In the genomic region with DNA sequence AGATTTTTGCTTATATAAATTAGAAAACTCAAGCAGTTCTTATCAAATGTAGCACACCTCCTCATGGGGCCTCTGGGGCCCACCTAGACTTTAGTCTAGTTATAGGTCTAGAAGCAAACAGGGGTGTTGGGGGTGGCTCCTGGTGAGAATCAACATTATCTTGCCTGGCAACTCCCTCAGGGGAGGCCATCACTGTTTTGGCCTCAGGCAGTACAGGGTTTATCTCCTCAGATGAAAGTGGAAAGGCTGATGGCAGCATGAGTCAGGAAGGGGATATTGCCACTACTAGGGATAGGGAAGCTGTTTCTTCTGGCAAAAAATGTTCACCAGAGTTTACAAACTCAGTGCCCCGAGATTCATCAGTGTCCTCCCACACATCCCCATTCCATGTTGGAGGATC, we compare ENCODE assay signal across 14 cellular contexts.
"Had no signal": no experiment of that assay in that cellular context is flagged by ENCODE, and none has a peak within 500 bp of the region (broad histone marks: within the 10 kb centered on the region; RNA-seq: fewer than 3 reads in every experiment).

No MANE protein-coding gene starts in this region.

- H3K9me3 Mint-ChIP-seq: effector memory CD8-positive, alpha-beta T cell had no signal

- DNase-seq: activated B cell treated with CpG ODN at 0.5 μM for 24 hours; dermis blood vessel endothelial cell; effector memory CD8-positive, alpha-beta T cell; gastrocnemius medialis; heart left ventricle; immature natural killer cell; nephron progenitor cell; occipital lobe; stimulated activated CD4-positive, alpha-beta T cell treated with anti-CD3 and anti-CD28 coated beads, Interleukin-2, amount 100 ng/mL, for 48 hours; stimulated activated naive B cell treated with anti-CD40 and anti-IgM and Interleukin-4, amounts not matched to agents 10 μg/mL and 1 μg/mL and 100 μg/mL, for 72 hours; T-helper 17 cell; transverse colon had no signal

- H3K4me1 ChIP-seq: gastrocnemius medialis, heart left ventricle, right atrium auricular region, transverse colon had no signal

- H3K9me3 ChIP-seq: gastrocnemius medialis, transverse colon had no signal

- H3K4me1 Mint-ChIP-seq: activated B cell treated with CpG ODN at 0.5 μM for 24 hours; immature natural killer cell; mesothelial cell of epicardium; nephron progenitor cell; stimulated activated naive B cell treated with anti-CD40 and anti-IgM and Interleukin-4, amounts not matched to agents 10 μg/mL and 1 μg/mL and 100 μg/mL, for 72 hours had no signal

- H3K36me3 ChIP-seq: gastrocnemius medialis, heart left ventricle, right atrium auricular region, transverse colon had no signal

- H3K4me3 Mint-ChIP-seq: activated B cell treated with CpG ODN at 0.5 μM for 24 hours; effector memory CD8-positive, alpha-beta T cell; immature natural killer cell; mesothelial cell of epicardium; nephron progenitor cell; stimulated activated naive B cell treated with anti-CD40 and anti-IgM and Interleukin-4, amounts not matched to agents 10 μg/mL and 1 μg/mL and 100 μg/mL, for 72 hours; T-helper 17 cell had no signal

- H3K36me3 Mint-ChIP-seq: immature natural killer cell, mesothelial cell of epicardium had no signal

- H3K27me3 Mint-ChIP-seq: activated B cell treated with CpG ODN at 0.5 μM for 24 hours; effector memory CD8-positive, alpha-beta T cell; stimulated activated naive B cell treated with anti-CD40 and anti-IgM and Interleukin-4, amounts not matched to agents 10 μg/mL and 1 μg/mL and 100 μg/mL, for 72 hours; T-helper 17 cell had no signal

- H3K4me3 ChIP-seq: gastrocnemius medialis, heart left ventricle, right atrium auricular region, transverse colon had no signal

- H3K27ac Mint-ChIP-seq: activated B cell treated with CpG ODN at 0.5 μM for 24 hours; effector memory CD8-positive, alpha-beta T cell; immature natural killer cell; mesothelial cell of epicardium; nephron progenitor cell; stimulated activated naive B cell treated with anti-CD40 and anti-IgM and Interleukin-4, amounts not matched to agents 10 μg/mL and 1 μg/mL and 100 μg/mL, for 72 hours; T-helper 17 cell had no signal

- H3K27ac ChIP-seq: gastrocnemius medialis, heart left ventricle, right atrium auricular region, transverse colon had no signal

- ATAC-seq: effector memory CD8-positive, alpha-beta T cell; gastrocnemius medialis; heart left ventricle; stimulated activated naive B cell treated with anti-CD40 and anti-IgM and Interleukin-4, amounts not matched to agents 10 μg/mL and 1 μg/mL and 100 μg/mL, for 72 hours; T-helper 17 cell had no signal

- H3K27me3 ChIP-seq: gastrocnemius medialis, heart left ventricle, right atrium auricular region, transverse colon had no signal
